Comparison of ENCODE assay signal across 17 cellular contexts in genomic region chr15:95363636-95364035, GRCh38.
"Had no signal": no experiment of that assay in that cellular context is flagged by ENCODE, and none has a peak within 500 bp of the region (broad histone marks: within the 10 kb centered on the region; RNA-seq: fewer than 3 reads in every experiment).

No MANE protein-coding gene starts in this region.

- H3K36me3 ChIP-seq: ovary, tibial artery had no signal

- H3K27me3 ChIP-seq: body of pancreas, foreskin keratinocyte, ovary, tibial artery had no signal

- H3K4me1 ChIP-seq: body of pancreas, foreskin keratinocyte, tibial artery had no signal

- ATAC-seq: activated CD8-positive, alpha-beta memory T cell treated with anti-CD3 and anti-CD28 coated beads, Interleukin-2, amount 10 ng/mL, durations not matched to agents 7 days and 5 days; body of pancreas; foreskin keratinocyte; left colon; natural killer cell treated with Interleukin-12 subunit alpha and Interleukin-12 subunit beta and Interleukin-15 and Interleukin-18, amount 100 ng/mL, for 72 hours; stimulated activated effector memory CD8-positive, alpha-beta T cell treated with anti-CD3 and anti-CD28 coated beads, Interleukin-12 subunit alpha, Interleukin-12 subunit beta, amount 100 ng/mL, for 72 hours had no signal

- H3K9me3 ChIP-seq: ovary, tibial artery had no signal

- DNase-seq: activated CD4-positive, alpha-beta T cell treated with anti-CD3 and anti-CD28 coated beads for 1 hour; activated CD4-positive, alpha-beta T cell treated with anti-CD3 and anti-CD28 coated beads, Interleukin-2, amount 50 U/mL, for 48 hours; activated CD8-positive, alpha-beta memory T cell treated with anti-CD3 and anti-CD28 coated beads, Interleukin-2, amount 10 ng/mL, durations not matched to agents 7 days and 5 days; activated effector memory CD4-positive, alpha-beta T cell treated with Interleukin-2 at 50 U/mL for 16 hours; activated T-cell treated with anti-CD3 and anti-CD28 coated beads, Interleukin-2, amount 50 U/mL, for 24 hours; amniotic stem cell; body of pancreas; erythroblast; foreskin keratinocyte; head of caudate nucleus; left colon; mammary epithelial cell; ovary; tibial artery had no signal

- H3K27ac ChIP-seq: body of pancreas, foreskin keratinocyte, skin epidermis, tibial artery had no signal

- H3K4me3 ChIP-seq: body of pancreas, ovary, skin epidermis, tibial artery had no signal
